Comparison of ENCODE assay signal across 1 cellular context in the genomic region with DNA sequence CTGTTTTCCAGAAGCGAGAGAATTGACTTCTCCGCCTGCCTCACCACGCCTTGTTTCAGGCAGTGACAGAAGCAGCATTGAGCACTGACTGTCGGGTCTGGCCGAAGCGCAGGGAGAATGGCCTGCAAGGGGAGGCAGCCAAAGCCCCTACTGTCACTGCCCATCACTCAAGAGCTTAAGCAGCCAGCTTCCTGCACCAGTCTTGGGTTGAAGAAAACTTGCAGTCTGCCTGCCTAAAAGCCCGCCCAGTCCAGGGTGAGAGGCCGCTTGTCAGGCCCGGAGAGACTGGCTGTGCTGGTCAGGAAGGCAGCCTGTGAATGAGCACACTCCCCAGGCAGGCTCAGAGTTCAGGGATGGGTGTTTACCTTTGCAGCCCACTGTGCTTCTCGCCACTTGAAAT.
TF ChIP-seq lines count a peak whose summit lies in the region.

No MANE protein-coding gene starts in this region.

TF ChIP-seq in K562, 482 proteins besides CTCF, POLR2A, EP300 and RAD21 (continued from another document):
- TF ChIP-seq, protein P1, sequence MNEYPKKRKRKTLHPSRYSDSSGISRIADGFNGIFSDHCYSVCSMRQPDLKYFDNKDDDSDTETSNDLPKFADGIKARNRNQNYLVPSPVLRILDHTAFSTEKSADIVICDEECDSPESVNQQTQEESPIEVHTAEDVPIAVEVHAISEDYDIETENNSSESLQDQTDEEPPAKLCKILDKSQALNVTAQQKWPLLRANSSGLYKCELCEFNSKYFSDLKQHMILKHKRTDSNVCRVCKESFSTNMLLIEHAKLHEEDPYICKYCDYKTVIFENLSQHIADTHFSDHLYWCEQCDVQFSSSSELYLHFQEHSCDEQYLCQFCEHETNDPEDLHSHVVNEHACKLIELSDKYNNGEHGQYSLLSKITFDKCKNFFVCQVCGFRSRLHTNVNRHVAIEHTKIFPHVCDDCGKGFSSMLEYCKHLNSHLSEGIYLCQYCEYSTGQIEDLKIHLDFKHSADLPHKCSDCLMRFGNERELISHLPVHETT (CRISPR knock-in tag; conservative IDR thresholded peaks at IDR 0.05 in 1 of 2, IDR thresholded peaks at IDR 0.05 in 1 of 2): no peak
- TF ChIP-seq MED1 (CRISPR knock-in tag; IDR thresholded peaks at IDR 0.05; ENCODE audit: borderline replicate concordance): no peak
- no peak for TF ChIP-seq FOXA1 (IDR thresholded peaks at IDR 0.05; ENCODE audit: borderline replicate concordance)
- TF ChIP-seq, protein P2, sequence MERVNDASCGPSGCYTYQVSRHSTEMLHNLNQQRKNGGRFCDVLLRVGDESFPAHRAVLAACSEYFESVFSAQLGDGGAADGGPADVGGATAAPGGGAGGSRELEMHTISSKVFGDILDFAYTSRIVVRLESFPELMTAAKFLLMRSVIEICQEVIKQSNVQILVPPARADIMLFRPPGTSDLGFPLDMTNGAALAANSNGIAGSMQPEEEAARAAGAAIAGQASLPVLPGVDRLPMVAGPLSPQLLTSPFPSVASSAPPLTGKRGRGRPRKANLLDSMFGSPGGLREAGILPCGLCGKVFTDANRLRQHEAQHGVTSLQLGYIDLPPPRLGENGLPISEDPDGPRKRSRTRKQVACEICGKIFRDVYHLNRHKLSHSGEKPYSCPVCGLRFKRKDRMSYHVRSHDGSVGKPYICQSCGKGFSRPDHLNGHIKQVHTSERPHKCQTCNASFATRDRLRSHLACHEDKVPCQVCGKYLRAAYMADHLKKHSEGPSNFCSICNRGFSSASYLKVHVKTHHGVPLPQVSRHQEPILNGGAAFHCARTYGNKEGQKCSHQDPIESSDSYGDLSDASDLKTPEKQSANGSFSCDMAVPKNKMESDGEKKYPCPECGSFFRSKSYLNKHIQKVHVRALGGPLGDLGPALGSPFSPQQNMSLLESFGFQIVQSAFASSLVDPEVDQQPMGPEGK (CRISPR knock-in tag; IDR thresholded peaks at IDR 0.05; ENCODE audit: borderline replicate concordance): no peak
- no peak for TF ChIP-seq SREBF2 (CRISPR knock-in tag; IDR thresholded peaks at IDR 0.05)
- TF ChIP-seq, protein P3, sequence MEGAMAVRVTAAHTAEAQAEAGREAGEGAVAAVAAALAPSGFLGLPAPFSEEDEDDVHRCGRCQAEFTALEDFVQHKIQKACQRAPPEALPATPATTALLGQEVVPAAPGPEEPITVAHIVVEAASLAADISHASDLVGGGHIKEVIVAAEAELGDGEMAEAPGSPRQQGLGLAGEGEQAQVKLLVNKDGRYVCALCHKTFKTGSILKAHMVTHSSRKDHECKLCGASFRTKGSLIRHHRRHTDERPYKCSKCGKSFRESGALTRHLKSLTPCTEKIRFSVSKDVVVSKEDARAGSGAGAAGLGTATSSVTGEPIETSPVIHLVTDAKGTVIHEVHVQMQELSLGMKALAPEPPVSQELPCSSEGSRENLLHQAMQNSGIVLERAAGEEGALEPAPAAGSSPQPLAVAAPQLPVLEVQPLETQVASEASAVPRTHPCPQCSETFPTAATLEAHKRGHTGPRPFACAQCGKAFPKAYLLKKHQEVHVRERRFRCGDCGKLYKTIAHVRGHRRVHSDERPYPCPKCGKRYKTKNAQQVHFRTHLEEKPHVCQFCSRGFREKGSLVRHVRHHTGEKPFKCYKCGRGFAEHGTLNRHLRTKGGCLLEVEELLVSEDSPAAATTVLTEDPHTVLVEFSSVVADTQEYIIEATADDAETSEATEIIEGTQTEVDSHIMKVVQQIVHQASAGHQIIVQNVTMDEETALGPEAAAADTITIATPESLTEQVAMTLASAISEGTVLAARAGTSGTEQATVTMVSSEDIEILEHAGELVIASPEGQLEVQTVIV (CRISPR knock-in tag; IDR thresholded peaks at IDR 0.05; ENCODE audit: borderline replicate concordance): no peak
- TF ChIP-seq EP400 (IDR thresholded peaks at IDR 0.05): no peak
- TF ChIP-seq ELF4 (CRISPR knock-in tag; IDR thresholded peaks at IDR 0.05): no peak
- TF ChIP-seq ARID2 (IDR thresholded peaks at IDR 0.05): no peak
- TF ChIP-seq ZNF324 (CRISPR knock-in tag; IDR thresholded peaks at IDR 0.05): no peak
- no peak for TF ChIP-seq RB1 (IDR thresholded peaks at IDR 0.05; ENCODE audit: low read depth)
- TF ChIP-seq ZBTB7A (IDR thresholded peaks at IDR 0.05; ENCODE audit: borderline replicate concordance, control insufficient read depth, low read depth, low read length): no peak
- TF ChIP-seq SP2 (IDR thresholded peaks at IDR 0.05; ENCODE audit: extremely low read depth, low read depth, low read length, poor library complexity, severe bottlenecking): no peak
- no peak for TF ChIP-seq MCM2 (IDR thresholded peaks at IDR 0.05; ENCODE audit: low read depth)
- TF ChIP-seq, protein P4, sequence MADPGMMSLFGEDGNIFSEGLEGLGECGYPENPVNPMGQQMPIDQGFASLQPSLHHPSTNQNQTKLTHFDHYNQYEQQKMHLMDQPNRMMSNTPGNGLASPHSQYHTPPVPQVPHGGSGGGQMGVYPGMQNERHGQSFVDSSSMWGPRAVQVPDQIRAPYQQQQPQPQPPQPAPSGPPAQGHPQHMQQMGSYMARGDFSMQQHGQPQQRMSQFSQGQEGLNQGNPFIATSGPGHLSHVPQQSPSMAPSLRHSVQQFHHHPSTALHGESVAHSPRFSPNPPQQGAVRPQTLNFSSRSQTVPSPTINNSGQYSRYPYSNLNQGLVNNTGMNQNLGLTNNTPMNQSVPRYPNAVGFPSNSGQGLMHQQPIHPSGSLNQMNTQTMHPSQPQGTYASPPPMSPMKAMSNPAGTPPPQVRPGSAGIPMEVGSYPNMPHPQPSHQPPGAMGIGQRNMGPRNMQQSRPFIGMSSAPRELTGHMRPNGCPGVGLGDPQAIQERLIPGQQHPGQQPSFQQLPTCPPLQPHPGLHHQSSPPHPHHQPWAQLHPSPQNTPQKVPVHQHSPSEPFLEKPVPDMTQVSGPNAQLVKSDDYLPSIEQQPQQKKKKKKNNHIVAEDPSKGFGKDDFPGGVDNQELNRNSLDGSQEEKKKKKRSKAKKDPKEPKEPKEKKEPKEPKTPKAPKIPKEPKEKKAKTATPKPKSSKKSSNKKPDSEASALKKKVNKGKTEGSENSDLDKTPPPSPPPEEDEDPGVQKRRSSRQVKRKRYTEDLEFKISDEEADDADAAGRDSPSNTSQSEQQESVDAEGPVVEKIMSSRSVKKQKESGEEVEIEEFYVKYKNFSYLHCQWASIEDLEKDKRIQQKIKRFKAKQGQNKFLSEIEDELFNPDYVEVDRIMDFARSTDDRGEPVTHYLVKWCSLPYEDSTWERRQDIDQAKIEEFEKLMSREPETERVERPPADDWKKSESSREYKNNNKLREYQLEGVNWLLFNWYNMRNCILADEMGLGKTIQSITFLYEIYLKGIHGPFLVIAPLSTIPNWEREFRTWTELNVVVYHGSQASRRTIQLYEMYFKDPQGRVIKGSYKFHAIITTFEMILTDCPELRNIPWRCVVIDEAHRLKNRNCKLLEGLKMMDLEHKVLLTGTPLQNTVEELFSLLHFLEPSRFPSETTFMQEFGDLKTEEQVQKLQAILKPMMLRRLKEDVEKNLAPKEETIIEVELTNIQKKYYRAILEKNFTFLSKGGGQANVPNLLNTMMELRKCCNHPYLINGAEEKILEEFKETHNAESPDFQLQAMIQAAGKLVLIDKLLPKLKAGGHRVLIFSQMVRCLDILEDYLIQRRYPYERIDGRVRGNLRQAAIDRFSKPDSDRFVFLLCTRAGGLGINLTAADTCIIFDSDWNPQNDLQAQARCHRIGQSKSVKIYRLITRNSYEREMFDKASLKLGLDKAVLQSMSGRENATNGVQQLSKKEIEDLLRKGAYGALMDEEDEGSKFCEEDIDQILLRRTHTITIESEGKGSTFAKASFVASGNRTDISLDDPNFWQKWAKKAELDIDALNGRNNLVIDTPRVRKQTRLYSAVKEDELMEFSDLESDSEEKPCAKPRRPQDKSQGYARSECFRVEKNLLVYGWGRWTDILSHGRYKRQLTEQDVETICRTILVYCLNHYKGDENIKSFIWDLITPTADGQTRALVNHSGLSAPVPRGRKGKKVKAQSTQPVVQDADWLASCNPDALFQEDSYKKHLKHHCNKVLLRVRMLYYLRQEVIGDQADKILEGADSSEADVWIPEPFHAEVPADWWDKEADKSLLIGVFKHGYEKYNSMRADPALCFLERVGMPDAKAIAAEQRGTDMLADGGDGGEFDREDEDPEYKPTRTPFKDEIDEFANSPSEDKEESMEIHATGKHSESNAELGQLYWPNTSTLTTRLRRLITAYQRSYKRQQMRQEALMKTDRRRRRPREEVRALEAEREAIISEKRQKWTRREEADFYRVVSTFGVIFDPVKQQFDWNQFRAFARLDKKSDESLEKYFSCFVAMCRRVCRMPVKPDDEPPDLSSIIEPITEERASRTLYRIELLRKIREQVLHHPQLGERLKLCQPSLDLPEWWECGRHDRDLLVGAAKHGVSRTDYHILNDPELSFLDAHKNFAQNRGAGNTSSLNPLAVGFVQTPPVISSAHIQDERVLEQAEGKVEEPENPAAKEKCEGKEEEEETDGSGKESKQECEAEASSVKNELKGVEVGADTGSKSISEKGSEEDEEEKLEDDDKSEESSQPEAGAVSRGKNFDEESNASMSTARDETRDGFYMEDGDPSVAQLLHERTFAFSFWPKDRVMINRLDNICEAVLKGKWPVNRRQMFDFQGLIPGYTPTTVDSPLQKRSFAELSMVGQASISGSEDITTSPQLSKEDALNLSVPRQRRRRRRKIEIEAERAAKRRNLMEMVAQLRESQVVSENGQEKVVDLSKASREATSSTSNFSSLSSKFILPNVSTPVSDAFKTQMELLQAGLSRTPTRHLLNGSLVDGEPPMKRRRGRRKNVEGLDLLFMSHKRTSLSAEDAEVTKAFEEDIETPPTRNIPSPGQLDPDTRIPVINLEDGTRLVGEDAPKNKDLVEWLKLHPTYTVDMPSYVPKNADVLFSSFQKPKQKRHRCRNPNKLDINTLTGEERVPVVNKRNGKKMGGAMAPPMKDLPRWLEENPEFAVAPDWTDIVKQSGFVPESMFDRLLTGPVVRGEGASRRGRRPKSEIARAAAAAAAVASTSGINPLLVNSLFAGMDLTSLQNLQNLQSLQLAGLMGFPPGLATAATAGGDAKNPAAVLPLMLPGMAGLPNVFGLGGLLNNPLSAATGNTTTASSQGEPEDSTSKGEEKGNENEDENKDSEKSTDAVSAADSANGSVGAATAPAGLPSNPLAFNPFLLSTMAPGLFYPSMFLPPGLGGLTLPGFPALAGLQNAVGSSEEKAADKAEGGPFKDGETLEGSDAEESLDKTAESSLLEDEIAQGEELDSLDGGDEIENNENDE (IDR thresholded peaks at IDR 0.05; ENCODE audit: low read depth, low read length): no peak
- TF ChIP-seq ELF2 (CRISPR knock-in tag; IDR thresholded peaks at IDR 0.05): no peak
